8 cellular contexts compared by ENCODE assay signal in genomic region chr11:568306-569259, GRCh38. TPM values are rescaled to one million over a fixed set of nuclear protein-coding genes. Genes with fewer than 3 reads are reported as not detected.
A peak's percentile ranks its signal among the peaks of the same experiment; 100 is the strongest.
DNase-seq lines count a peak whose midpoint lies in the region; ATAC-seq, FAIRE-seq and TF ChIP-seq lines count a peak whose summit lies in the region.

No MANE protein-coding gene starts in this region.

- no peaks in the 10 kb centered on the region for H3K79me2 ChIP-seq in neural cell (replicated peaks; ENCODE audit: insufficient read depth, low read length)

- no peaks in the 10 kb centered on the region for H3K9me2 ChIP-seq in neural cell (ENCODE audit: insufficient read depth, low read length)

- no peak overlapping the region for H3K4me2 ChIP-seq in neural cell (ENCODE audit: low read length)

- intact Hi-C loops in activated T-helper 2 cell treated with anti-CD3 and anti-CD28 coated beads, Interferon-gamma antibody, Interleukin-2, Interleukin-4, amounts not matched to agents 10 μg/mL and 5 μg/mL and 100 μg/mL, durations not matched to agents 14 hours and 24 hours and 36 hours (cut with micrococcal nuclease): loop anchor here (1.0 to 2.0 kb wide), 2 partner anchors 8 to 62 kb away; partner anchors contain the start of genes PHRF1 and RNH1

- no peak overlapping the region for H2AFZ ChIP-seq in neural cell (ENCODE audit: low read depth, low read length)

- H3K36me3 Mint-ChIP-seq in activated T-helper 2 cell treated with anti-CD3 and anti-CD28 coated beads, Interferon-gamma antibody, Interleukin-2, Interleukin-4, amounts not matched to agents 10 μg/mL and 5 μg/mL and 100 μg/mL, durations not matched to agents 14 hours and 24 hours and 36 hours (ENCODE audit: low read depth): peaks cover 26% of the 10 kb centered on the region

- H3F3A ChIP-seq in neural cell (ENCODE audit: insufficient read depth, low read length, poor library complexity, severe bottlenecking): no peaks in the 10 kb centered on the region

- H3K9ac ChIP-seq in neural cell (ENCODE audit: low read length): peak overlapping the region; percentile 69

- no peak for FAIRE-seq in H54 (lab: Jason Lieb, UNC)

- H4K20me1 ChIP-seq in neural cell (ENCODE audit: insufficient read depth): no peaks in the 10 kb centered on the region

- peak; percentile 96 for DNase-seq in ELF-1 (ENCODE audit: low read depth, low spot score)
- peak; percentile 99 for DNase-seq in H54 (ENCODE audit: insufficient read length, low spot score)
- peak; percentile 96 for DNase-seq in LoVo (ENCODE audit: low spot score)
- DNase-seq in RPMI8226: peak; percentile 93
- DNase-seq in activated T-helper 2 cell treated with anti-CD3 and anti-CD28 coated beads, Interferon-gamma antibody, Interleukin-2, Interleukin-4, amounts not matched to agents 10 μg/mL and 5 μg/mL and 100 μg/mL, durations not matched to agents 14 hours and 24 hours and 36 hours (ENCODE audit: low spot score): peak; percentile 95
- peak; percentile 83 for DNase-seq in fibroblast of the aortic adventitia (ENCODE audit: low read depth)
- peak; percentile 93 to 98 for DNase-seq in stimulated activated naive CD8-positive, alpha-beta T cell treated with anti-CD3 and anti-CD28 coated beads, Interleukin-15, amount 100 ng/mL, for 72 hours

- H3K27me3 Mint-ChIP-seq in activated T-helper 2 cell treated with anti-CD3 and anti-CD28 coated beads, Interferon-gamma antibody, Interleukin-2, Interleukin-4, amounts not matched to agents 10 μg/mL and 5 μg/mL and 100 μg/mL, durations not matched to agents 14 hours and 24 hours and 36 hours (ENCODE audit: low read depth): no peaks in the 10 kb centered on the region
- no peaks in the 10 kb centered on the region for H3K27me3 Mint-ChIP-seq in stimulated activated naive CD8-positive, alpha-beta T cell treated with anti-CD3 and anti-CD28 coated beads, Interleukin-15, amount 100 ng/mL, for 72 hours

- TF ChIP-seq EP300 in neural cell (conservative IDR thresholded peaks at IDR 0.05; ENCODE audit: poor library complexity, severe bottlenecking): peak; percentile 58

- H3K4me3 Mint-ChIP-seq in activated T-helper 2 cell treated with anti-CD3 and anti-CD28 coated beads, Interferon-gamma antibody, Interleukin-2, Interleukin-4, amounts not matched to agents 10 μg/mL and 5 μg/mL and 100 μg/mL, durations not matched to agents 14 hours and 24 hours and 36 hours (ENCODE audit: low read depth): peak overlapping the region; percentile 75
- H3K4me3 Mint-ChIP-seq in stimulated activated naive CD8-positive, alpha-beta T cell treated with anti-CD3 and anti-CD28 coated beads, Interleukin-15, amount 100 ng/mL, for 72 hours: peak overlapping the region; percentile 82 to 96

- H3K36me3 ChIP-seq in neural cell (ENCODE audit: insufficient read depth, low read length): no peaks in the 10 kb centered on the region

- TF ChIP-seq RAD21 in neural cell (conservative IDR thresholded peaks at IDR 0.05): no peak

- H3K27ac Mint-ChIP-seq in activated T-helper 2 cell treated with anti-CD3 and anti-CD28 coated beads, Interferon-gamma antibody, Interleukin-2, Interleukin-4, amounts not matched to agents 10 μg/mL and 5 μg/mL and 100 μg/mL, durations not matched to agents 14 hours and 24 hours and 36 hours: peak overlapping the region; percentile 33
- peak overlapping the region in 1 of 2 donors; percentile 25 for H3K27ac Mint-ChIP-seq in stimulated activated naive CD8-positive, alpha-beta T cell treated with anti-CD3 and anti-CD28 coated beads, Interleukin-15, amount 100 ng/mL, for 72 hours

- peak; percentile 93 for ATAC-seq in stimulated activated naive CD8-positive, alpha-beta T cell treated with anti-CD3 and anti-CD28 coated beads, Interleukin-15, amount 100 ng/mL, for 72 hours

- TF ChIP-seq CTCF in fibroblast of the aortic adventitia (IDR thresholded peaks at IDR 0.05; ENCODE audit: insufficient read depth, low read length) (no peak), neural cell (IDR thresholded peaks at IDR 0.05; ENCODE audit: poor library complexity, severe bottlenecking) (no peak)

- peak; percentile 68; the same call in 1 of the 2 replicates for TF ChIP-seq POLR2A in H54 (IDR thresholded peaks at IDR 0.05; ENCODE audit: low read depth, low read length)

- H3K4me3 ChIP-seq in fibroblast of the aortic adventitia (ENCODE audit: low read depth, low read length) (peak overlapping the region; percentile 72), neural cell (ENCODE audit: low read length) (peak overlapping the region; percentile 69)

- H3K27me3 ChIP-seq in neural cell (ENCODE audit: insufficient read depth, low read depth, low read length): no peaks in the 10 kb centered on the region

- peaks cover 4% of the 10 kb centered on the region for H3K4me1 Mint-ChIP-seq in activated T-helper 2 cell treated with anti-CD3 and anti-CD28 coated beads, Interferon-gamma antibody, Interleukin-2, Interleukin-4, amounts not matched to agents 10 μg/mL and 5 μg/mL and 100 μg/mL, durations not matched to agents 14 hours and 24 hours and 36 hours (ENCODE audit: low read depth)
- peaks cover 45% of the 10 kb centered on the region for H3K4me1 Mint-ChIP-seq in stimulated activated naive CD8-positive, alpha-beta T cell treated with anti-CD3 and anti-CD28 coated beads, Interleukin-15, amount 100 ng/mL, for 72 hours

- H3K9me3 ChIP-seq in neural cell (ENCODE audit: low read length): no peaks in the 10 kb centered on the region

- no peaks in the 10 kb centered on the region for H3K9me3 Mint-ChIP-seq in activated T-helper 2 cell treated with anti-CD3 and anti-CD28 coated beads, Interferon-gamma antibody, Interleukin-2, Interleukin-4, amounts not matched to agents 10 μg/mL and 5 μg/mL and 100 μg/mL, durations not matched to agents 14 hours and 24 hours and 36 hours
- H3K9me3 Mint-ChIP-seq in stimulated activated naive CD8-positive, alpha-beta T cell treated with anti-CD3 and anti-CD28 coated beads, Interleukin-15, amount 100 ng/mL, for 72 hours: no peaks in the 10 kb centered on the region

- H3K27ac ChIP-seq in neural cell (ENCODE audit: low read length): no peak overlapping the region

TF ChIP-seq in neural cell, 6 proteins besides CTCF, POLR2A, EP300 and RAD21 (continues in another document):
- no peak for TF ChIP-seq SMC3 (conservative IDR thresholded peaks at IDR 0.05; ENCODE audit: poor library complexity)
- TF ChIP-seq EZH2 (IDR thresholded peaks at IDR 0.05; ENCODE audit: borderline replicate concordance, insufficient read depth, low read length, poor library complexity, severe bottlenecking): no peak
- TF ChIP-seq, protein P1, sequence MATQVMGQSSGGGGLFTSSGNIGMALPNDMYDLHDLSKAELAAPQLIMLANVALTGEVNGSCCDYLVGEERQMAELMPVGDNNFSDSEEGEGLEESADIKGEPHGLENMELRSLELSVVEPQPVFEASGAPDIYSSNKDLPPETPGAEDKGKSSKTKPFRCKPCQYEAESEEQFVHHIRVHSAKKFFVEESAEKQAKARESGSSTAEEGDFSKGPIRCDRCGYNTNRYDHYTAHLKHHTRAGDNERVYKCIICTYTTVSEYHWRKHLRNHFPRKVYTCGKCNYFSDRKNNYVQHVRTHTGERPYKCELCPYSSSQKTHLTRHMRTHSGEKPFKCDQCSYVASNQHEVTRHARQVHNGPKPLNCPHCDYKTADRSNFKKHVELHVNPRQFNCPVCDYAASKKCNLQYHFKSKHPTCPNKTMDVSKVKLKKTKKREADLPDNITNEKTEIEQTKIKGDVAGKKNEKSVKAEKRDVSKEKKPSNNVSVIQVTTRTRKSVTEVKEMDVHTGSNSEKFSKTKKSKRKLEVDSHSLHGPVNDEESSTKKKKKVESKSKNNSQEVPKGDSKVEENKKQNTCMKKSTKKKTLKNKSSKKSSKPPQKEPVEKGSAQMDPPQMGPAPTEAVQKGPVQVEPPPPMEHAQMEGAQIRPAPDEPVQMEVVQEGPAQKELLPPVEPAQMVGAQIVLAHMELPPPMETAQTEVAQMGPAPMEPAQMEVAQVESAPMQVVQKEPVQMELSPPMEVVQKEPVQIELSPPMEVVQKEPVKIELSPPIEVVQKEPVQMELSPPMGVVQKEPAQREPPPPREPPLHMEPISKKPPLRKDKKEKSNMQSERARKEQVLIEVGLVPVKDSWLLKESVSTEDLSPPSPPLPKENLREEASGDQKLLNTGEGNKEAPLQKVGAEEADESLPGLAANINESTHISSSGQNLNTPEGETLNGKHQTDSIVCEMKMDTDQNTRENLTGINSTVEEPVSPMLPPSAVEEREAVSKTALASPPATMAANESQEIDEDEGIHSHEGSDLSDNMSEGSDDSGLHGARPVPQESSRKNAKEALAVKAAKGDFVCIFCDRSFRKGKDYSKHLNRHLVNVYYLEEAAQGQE (IDR thresholded peaks at IDR 0.05; ENCODE audit: borderline replicate concordance): no peak

RNA-seq across cellular contexts. Expression of gene PHRF1, which starts 7.7 kb away (rescaled TPM):
- total RNA-seq in activated T-helper 2 cell treated with anti-CD3 and anti-CD28 coated beads, Interferon-gamma antibody, Interleukin-2, Interleukin-4, amounts not matched to agents 10 μg/mL and 5 μg/mL and 100 μg/mL, durations not matched to agents 14 hours and 24 hours and 36 hours: 53.7 and 54.0 TPM in 2 replicates
- total RNA-seq in fibroblast of the aortic adventitia (ENCODE audit: low replicate concordance): 27.6 and 37.5 TPM in 2 replicates
- 8.5 and 12.1 TPM in 2 replicates for polyA plus RNA-seq in neural cell
- polyA minus RNA-seq in neural cell: 38.0 and 49.2 TPM in 2 replicates

RNA-seq across cellular contexts. Expression of gene RASSF7, which starts 7.8 kb away (rescaled TPM):
- 19.6 and 20.3 TPM in 2 replicates for total RNA-seq in activated T-helper 2 cell treated with anti-CD3 and anti-CD28 coated beads, Interferon-gamma antibody, Interleukin-2, Interleukin-4, amounts not matched to agents 10 μg/mL and 5 μg/mL and 100 μg/mL, durations not matched to agents 14 hours and 24 hours and 36 hours
- 1.6 and 2.5 TPM in 2 replicates for total RNA-seq in fibroblast of the aortic adventitia (ENCODE audit: low replicate concordance)
- 37.1 and 51.5 TPM in 2 replicates for polyA plus RNA-seq in neural cell
- 9.3 and 14.6 TPM in 2 replicates for polyA minus RNA-seq in neural cell

RNA-seq across cellular contexts. Expression of gene LMNTD2, which starts 8.0 kb away (rescaled TPM):
- total RNA-seq in activated T-helper 2 cell treated with anti-CD3 and anti-CD28 coated beads, Interferon-gamma antibody, Interleukin-2, Interleukin-4, amounts not matched to agents 10 μg/mL and 5 μg/mL and 100 μg/mL, durations not matched to agents 14 hours and 24 hours and 36 hours: 1.1 and 1.3 TPM in 2 replicates
- 0.36 TPM in 1 of 2 replicates, not detected in the other for total RNA-seq in fibroblast of the aortic adventitia (ENCODE audit: low replicate concordance)
- 0.61 and 3.0 TPM in 2 replicates for polyA plus RNA-seq in neural cell
- not detected in 2 replicates for polyA minus RNA-seq in neural cell

RNA-seq across cellular contexts. Expression of gene LRRC56, which starts 31.3 kb away (rescaled TPM):
- 1.3 and 2.2 TPM in 2 replicates for total RNA-seq in activated T-helper 2 cell treated with anti-CD3 and anti-CD28 coated beads, Interferon-gamma antibody, Interleukin-2, Interleukin-4, amounts not matched to agents 10 μg/mL and 5 μg/mL and 100 μg/mL, durations not matched to agents 14 hours and 24 hours and 36 hours
- 0.45 and 1.2 TPM in 2 replicates for total RNA-seq in fibroblast of the aortic adventitia (ENCODE audit: low replicate concordance)
- 0.76 and 1.3 TPM in 2 replicates for polyA plus RNA-seq in neural cell
- 1.2 and 1.5 TPM in 2 replicates for polyA minus RNA-seq in neural cell

RNA-seq across cellular contexts. Expression of gene HRAS, which starts 33.2 kb away (rescaled TPM):
- total RNA-seq in activated T-helper 2 cell treated with anti-CD3 and anti-CD28 coated beads, Interferon-gamma antibody, Interleukin-2, Interleukin-4, amounts not matched to agents 10 μg/mL and 5 μg/mL and 100 μg/mL, durations not matched to agents 14 hours and 24 hours and 36 hours: 70.5 and 71.5 TPM in 2 replicates
- total RNA-seq in fibroblast of the aortic adventitia (ENCODE audit: low replicate concordance): 34.6 and 44.4 TPM in 2 replicates
- 119 and 120 TPM in 2 replicates for polyA plus RNA-seq in neural cell
- polyA minus RNA-seq in neural cell: 50.2 and 55.7 TPM in 2 replicates
